In the genomic region with DNA sequence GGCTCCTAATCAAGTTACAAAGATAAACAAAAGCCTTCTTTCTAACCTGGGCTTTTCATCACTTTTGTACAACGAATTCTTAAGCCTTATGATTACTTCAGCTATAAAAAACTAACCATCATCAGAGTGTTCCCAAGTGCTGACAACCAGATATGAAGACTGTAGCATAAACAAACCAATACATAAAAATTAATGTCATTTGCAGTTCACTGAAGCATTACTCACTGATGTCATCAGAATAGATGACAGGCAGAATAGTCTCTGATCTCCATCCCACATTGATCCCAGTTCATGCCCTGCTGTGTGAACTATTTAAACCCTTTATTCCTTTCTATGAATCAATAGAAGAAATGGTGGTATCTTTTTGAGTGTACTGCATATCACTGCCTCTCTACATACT, we compare ENCODE assay signal across 22 cellular contexts.
DNase-seq lines count a peak whose midpoint lies in the region; ATAC-seq, FAIRE-seq and TF ChIP-seq lines count a peak whose summit lies in the region.
"Had no signal": no experiment of that assay in that cellular context is flagged by ENCODE, and none has a peak within 500 bp of the region (broad histone marks: within the 10 kb centered on the region; RNA-seq: fewer than 3 reads in every experiment).

No MANE protein-coding gene starts in this region.

- H3K27ac ChIP-seq in K562 (ENCODE audit: extremely low read depth, low read depth, low read length) (no peak overlapping the region), Peyer's patch (no peak overlapping the region)
- H3K27ac ChIP-seq: C4-2B, RWPE1 had no signal

- no peaks in the 10 kb centered on the region for H3K27me3 ChIP-seq in K562 (ENCODE audit: control insufficient read depth in 2 of 2, insufficient read depth in 2 of 2, low read length in 2 of 2)
- no peaks in the 10 kb centered on the region for H3K27me3 ChIP-seq in Peyer's patch

- peak overlapping the region; percentile 89 for H3K27ac Mint-ChIP-seq in mesothelial cell of epicardium
- H3K27ac Mint-ChIP-seq: B cell had no signal

- H3K9me1 ChIP-seq in K562 (ENCODE audit: control insufficient read depth, insufficient read depth, low read length): no peaks in the 10 kb centered on the region

- no peaks in the 10 kb centered on the region for H3K79me2 ChIP-seq in K562 (ENCODE audit: control insufficient read depth, insufficient read depth, low read length)

- TF ChIP-seq RAD21 in K562 (CRISPR knock-in tag; conservative IDR thresholded peaks at IDR 0.05 in 1 of 2, IDR thresholded peaks at IDR 0.05 in 1 of 2): no peak

- BruUV-seq in K562 (replicated peaks; lab: Mats Ljungman, UMichigan): no TSS peak

- no peaks in the 10 kb centered on the region for H4K20me1 ChIP-seq in K562 (replicated peaks; ENCODE audit: control insufficient read depth, insufficient read depth, low read length)

- intact Hi-C loops in K562 (cut with micrococcal nuclease): no loop called here

- 21% methylated on average over 1 of the region's 1 CpG for WGBS in K562 (ENCODE audit: insufficient coverage, low coverage, missing lambda C conversion rate)

- no peaks in the 10 kb centered on the region for H3K9me3 ChIP-seq in K562 (replicated peaks; ENCODE audit: control insufficient read depth, insufficient read depth, low read depth, low read length)
- H3K9me3 ChIP-seq in Peyer's patch: no peaks in the 10 kb centered on the region
- H3K9me3 ChIP-seq: HAP-1 had no signal

- no peak for TF ChIP-seq CTCF in K562 (IDR thresholded peaks at IDR 0.05 in 2 of 3, conservative IDR thresholded peaks at IDR 0.05 in 1 of 3; ENCODE audit: insufficient read depth in 2 of 3, low read depth in 1 of 3, low read length in 3 of 3)
- TF ChIP-seq CTCF in mesothelial cell of epicardium (IDR thresholded peaks at IDR 0.05; ENCODE audit: unreplicated experiment): no peak
- no peak for TF ChIP-seq CTCF in Peyer's patch (IDR thresholded peaks at IDR 0.05)

- H3K9ac ChIP-seq in K562 (ENCODE audit: insufficient read depth in 1 of 2, low read depth in 2 of 2, low read length in 2 of 2): no peak overlapping the region

- no peak overlapping the region for H3K4me3 Mint-ChIP-seq in mesothelial cell of epicardium
- H3K4me3 Mint-ChIP-seq: B cell; CD8-positive, alpha-beta memory T cell; GM23338 had no signal

- no peak for FAIRE-seq in K562 (lab: Jason Lieb, UNC)
- FAIRE-seq: GM18507, HepG2 had no signal

- H3K4me1 Mint-ChIP-seq in mesothelial cell of epicardium: peaks cover 22% of the 10 kb centered on the region
- H3K4me1 Mint-ChIP-seq: CD8-positive, alpha-beta memory T cell had no signal

- H3K27me3 Mint-ChIP-seq in mesothelial cell of epicardium (ENCODE audit: low read depth): no peaks in the 10 kb centered on the region
- H3K27me3 Mint-ChIP-seq: B cell; CD8-positive, alpha-beta memory T cell had no signal

- DNase-seq in HEK293T (ENCODE audit: extremely low spot score) (peak; percentile 18), K562 (ENCODE audit: extremely low read depth in 1 of 4, low spot score in 3 of 4) (no peak), mesothelial cell of epicardium (ENCODE audit: low spot score in 2 of 2, unreplicated experiment in 2 of 2) (no peak), KBM-7 (no peak), COR-L47 (lab: John Stamatoyannopoulos, UW) (no peak), Peyer's patch (no peak)
- DNase-seq: Calu3; CD8-positive, alpha-beta memory T cell; DMS153; DND-41; NCI-H2029 treated with DMSO at 0.1 percent for 48 hours; NCI-H446 treated with DMSO at 0.1 percent for 48 hours; SHP77; T-helper 2 cell had no signal

- in situ Hi-C loops in K562 (cut with MboI): no loop called here
- in situ Hi-C loops in KBM-7 (cut with MboI; ENCODE audit: low pct_unique_long_range_greater_than_20kb, low sequenced_read_pairs): no loop called here

- TF ChIP-seq POLR2A in K562 (conservative IDR thresholded peaks at IDR 0.05): no peak
- no peak for TF ChIP-seq POLR2A in Peyer's patch (IDR thresholded peaks at IDR 0.05)

- POLR2A ChIA-PET in HEK293T (lab: Yijun Ruan, JAX) (no interaction called here), K562 (lab: Yijun Ruan, JAX) (interaction anchor here (0.6 to 0.7 kb wide), 2 partner anchors 20 to 967 kb away, joined by 4 read pairs; no protein-coding TSS in a partner anchor)

- no peaks in the 10 kb centered on the region for H3K9me3 Mint-ChIP-seq in mesothelial cell of epicardium
- H3K9me3 Mint-ChIP-seq: CD8-positive, alpha-beta memory T cell; GM23338 had no signal

- no peak for TF ChIP-seq EP300 in K562 (IDR thresholded peaks at IDR 0.05; ENCODE audit: low read length)

- CTCF ChIA-PET in HEK293T (lab: Yijun Ruan, JAX) (no interaction called here), K562 (lab: Yijun Ruan, JAX; ENCODE audit: low intra/inter-chr PET ratio) (no interaction called here)

- ATAC-seq in K562 (peak; percentile 57), HG02763 (IDR thresholded peaks at IDR 0.05; ENCODE audit: unreplicated experiment) (no peak)
- ATAC-seq: GM23338, HepG2 had no signal

- H3K4me1 ChIP-seq in K562 (replicated peaks in 1 of 2; ENCODE audit: control insufficient read depth in 2 of 2, insufficient read depth in 2 of 2, low read length in 2 of 2) (no peaks in the 10 kb centered on the region), Peyer's patch (no peaks in the 10 kb centered on the region)
- H3K4me1 ChIP-seq: HAP-1 had no signal

- H3K36me3 ChIP-seq in K562 (ENCODE audit: control insufficient read depth, insufficient read depth, low read length): peaks cover 11% of the 10 kb centered on the region; the same call in 2 of the 3 replicates
- H3K36me3 ChIP-seq in Peyer's patch: no peaks in the 10 kb centered on the region
- H3K36me3 ChIP-seq: HAP-1 had no signal

- no peak overlapping the region for H3K4me2 ChIP-seq in K562 (ENCODE audit: insufficient read depth, low read length)
- H3K4me2 ChIP-seq: GM23338 had no signal

- H3K4me3 ChIP-seq in K562: no peak overlapping the region
- no peak overlapping the region for H3K4me3 ChIP-seq in Peyer's patch
- H3K4me3 ChIP-seq: GM23338, HAP-1 had no signal

- H3K36me3 Mint-ChIP-seq in mesothelial cell of epicardium: no peaks in the 10 kb centered on the region

- H2AFZ ChIP-seq in K562 (ENCODE audit: low read depth, low read length): no peak overlapping the region
- H2AFZ ChIP-seq: GM23338 had no signal

TF ChIP-seq in HEK293T, 16 proteins besides CTCF, POLR2A, EP300 and RAD21:
- peak; percentile 73; the same call in 1 of the 2 replicates for TF ChIP-seq CTBP1 (IDR thresholded peaks at IDR 0.05; ENCODE audit: borderline replicate concordance)
- TF ChIP-seq, protein P1, sequence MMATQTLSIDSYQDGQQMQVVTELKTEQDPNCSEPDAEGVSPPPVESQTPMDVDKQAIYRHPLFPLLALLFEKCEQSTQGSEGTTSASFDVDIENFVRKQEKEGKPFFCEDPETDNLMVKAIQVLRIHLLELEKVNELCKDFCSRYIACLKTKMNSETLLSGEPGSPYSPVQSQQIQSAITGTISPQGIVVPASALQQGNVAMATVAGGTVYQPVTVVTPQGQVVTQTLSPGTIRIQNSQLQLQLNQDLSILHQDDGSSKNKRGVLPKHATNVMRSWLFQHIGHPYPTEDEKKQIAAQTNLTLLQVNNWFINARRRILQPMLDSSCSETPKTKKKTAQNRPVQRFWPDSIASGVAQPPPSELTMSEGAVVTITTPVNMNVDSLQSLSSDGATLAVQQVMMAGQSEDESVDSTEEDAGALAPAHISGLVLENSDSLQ (IDR thresholded peaks at IDR 0.05): peak; percentile 91
- TF ChIP-seq FOXA1 (IDR thresholded peaks at IDR 0.05): no peak
- TF ChIP-seq SP1 (IDR thresholded peaks at IDR 0.05): no peak

TF ChIP-seq in K562, 482 proteins besides CTCF, POLR2A, EP300 and RAD21 (continues in another document):
- no peak for TF ChIP-seq ZNF124 (CRISPR knock-in tag; IDR thresholded peaks at IDR 0.05)
- TF ChIP-seq, protein P2, sequence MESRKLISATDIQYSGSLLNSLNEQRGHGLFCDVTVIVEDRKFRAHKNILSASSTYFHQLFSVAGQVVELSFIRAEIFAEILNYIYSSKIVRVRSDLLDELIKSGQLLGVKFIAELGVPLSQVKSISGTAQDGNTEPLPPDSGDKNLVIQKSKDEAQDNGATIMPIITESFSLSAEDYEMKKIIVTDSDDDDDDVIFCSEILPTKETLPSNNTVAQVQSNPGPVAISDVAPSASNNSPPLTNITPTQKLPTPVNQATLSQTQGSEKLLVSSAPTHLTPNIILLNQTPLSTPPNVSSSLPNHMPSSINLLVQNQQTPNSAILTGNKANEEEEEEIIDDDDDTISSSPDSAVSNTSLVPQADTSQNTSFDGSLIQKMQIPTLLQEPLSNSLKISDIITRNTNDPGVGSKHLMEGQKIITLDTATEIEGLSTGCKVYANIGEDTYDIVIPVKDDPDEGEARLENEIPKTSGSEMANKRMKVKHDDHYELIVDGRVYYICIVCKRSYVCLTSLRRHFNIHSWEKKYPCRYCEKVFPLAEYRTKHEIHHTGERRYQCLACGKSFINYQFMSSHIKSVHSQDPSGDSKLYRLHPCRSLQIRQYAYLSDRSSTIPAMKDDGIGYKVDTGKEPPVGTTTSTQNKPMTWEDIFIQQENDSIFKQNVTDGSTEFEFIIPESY (CRISPR knock-in tag; IDR thresholded peaks at IDR 0.05): no peak
- TF ChIP-seq SIN3B (IDR thresholded peaks at IDR 0.05; ENCODE audit: low read depth): no peak
- peak; percentile 76 for TF ChIP-seq MEIS2 (IDR thresholded peaks at IDR 0.05; ENCODE audit: partially characterized antibody)
- no peak for TF ChIP-seq ZNF282 (CRISPR knock-in tag; IDR thresholded peaks at IDR 0.05)
- no peak for TF ChIP-seq ZNF184 (CRISPR knock-in tag; IDR thresholded peaks at IDR 0.05)
- TF ChIP-seq, protein P3, sequence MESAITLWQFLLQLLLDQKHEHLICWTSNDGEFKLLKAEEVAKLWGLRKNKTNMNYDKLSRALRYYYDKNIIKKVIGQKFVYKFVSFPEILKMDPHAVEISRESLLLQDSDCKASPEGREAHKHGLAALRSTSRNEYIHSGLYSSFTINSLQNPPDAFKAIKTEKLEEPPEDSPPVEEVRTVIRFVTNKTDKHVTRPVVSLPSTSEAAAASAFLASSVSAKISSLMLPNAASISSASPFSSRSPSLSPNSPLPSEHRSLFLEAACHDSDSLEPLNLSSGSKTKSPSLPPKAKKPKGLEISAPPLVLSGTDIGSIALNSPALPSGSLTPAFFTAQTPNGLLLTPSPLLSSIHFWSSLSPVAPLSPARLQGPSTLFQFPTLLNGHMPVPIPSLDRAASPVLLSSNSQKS (CRISPR knock-in tag; IDR thresholded peaks at IDR 0.05): no peak
- TF ChIP-seq POLR2H (tag; IDR thresholded peaks at IDR 0.05; ENCODE audit: low read depth): no peak
